Comparison of ENCODE assay signal across 1 cellular context in genomic region chr2:85560812-85561279, GRCh38.
TF ChIP-seq lines count a peak whose summit lies in the region.

No MANE protein-coding gene starts in this region.

TF ChIP-seq in K562, 482 proteins besides CTCF, POLR2A, EP300 and RAD21:
- TF ChIP-seq NCOA2 (IDR thresholded peaks at IDR 0.05; ENCODE audit: partially characterized antibody in 2 of 2) (no peak), CXXC5 (CRISPR knock-in tag; IDR thresholded peaks at IDR 0.05) (no peak), ZNF717 (CRISPR knock-in tag; IDR thresholded peaks at IDR 0.05) (no peak), ELK1 (CRISPR knock-in tag; IDR thresholded peaks at IDR 0.05) (no peak), KAT7 (CRISPR knock-in tag; IDR thresholded peaks at IDR 0.05; ENCODE audit: borderline replicate concordance) (0 out of 2 replicates have a peak, but pooled peaks have one; percentile 14), ZNF766 (CRISPR knock-in tag; conservative IDR thresholded peaks at IDR 0.05) (0 out of 2 replicates have a peak, but pooled peaks have one; percentile 20), ATF3 (IDR thresholded peaks at IDR 0.05) (0 out of 2 replicates have a peak, but pooled peaks have one; percentile 36), ATF3 (CRISPR knock-in tag; conservative IDR thresholded peaks at IDR 0.05) (no peak), RBM39 (optimal IDR thresholded peaks at IDR 0.05; ENCODE audit: low read depth, low read length) (no peak), CHD1 (IDR thresholded peaks at IDR 0.05; ENCODE audit: low read length) (peak; percentile 54), ETS1 (conservative IDR thresholded peaks at IDR 0.05; ENCODE audit: control insufficient read depth, low read depth, low read length) (no peak), KDM1A (IDR thresholded peaks at IDR 0.05) (peak; percentile 82 to 91; a peak in 3 of 4 replicates), CBX8 (IDR thresholded peaks at IDR 0.05; ENCODE audit: borderline replicate concordance, extremely low read depth, low read depth, low read length, poor library complexity, severe bottlenecking) (no peak), ZNF518B (CRISPR knock-in tag; IDR thresholded peaks at IDR 0.05) (no peak), BRD4 (IDR thresholded peaks at IDR 0.05) (no peak)
